ENCODE assay signal across 24 cellular contexts in genomic region chr2:230875347-230876315, GRCh38. TPM values are rescaled to one million over a fixed set of nuclear protein-coding genes. Genes with fewer than 3 reads are reported as not detected.
DNase-seq lines count a peak whose midpoint lies in the region; ATAC-seq and TF ChIP-seq lines count a peak whose summit lies in the region.
"Had no signal": no experiment of that assay in that cellular context is flagged by ENCODE, and none has a peak within 500 bp of the region (broad histone marks: within the 10 kb centered on the region; RNA-seq: fewer than 3 reads in every experiment).

No MANE protein-coding gene starts in this region.

- no peaks in the 10 kb centered on the region for H3K9me3 Mint-ChIP-seq in activated CD8-positive, alpha-beta memory T cell treated with anti-CD3 and anti-CD28 coated beads, Interleukin-2, amount 10 ng/mL, durations not matched to agents 7 days and 5 days (ENCODE audit: low read depth)
- H3K9me3 Mint-ChIP-seq in natural killer cell, result no peaks in the 10 kb centered on the region
- H3K9me3 Mint-ChIP-seq: naive thymus-derived CD4-positive, alpha-beta T cell had no signal

- no peak overlapping the region for H3K4me3 Mint-ChIP-seq in activated CD8-positive, alpha-beta memory T cell treated with anti-CD3 and anti-CD28 coated beads, Interleukin-2, amount 10 ng/mL, durations not matched to agents 7 days and 5 days
- no peak overlapping the region for H3K4me3 Mint-ChIP-seq in natural killer cell
- H3K4me3 Mint-ChIP-seq: naive thymus-derived CD4-positive, alpha-beta T cell had no signal

- peak; percentile 37 for DNase-seq in activated CD8-positive, alpha-beta memory T cell treated with anti-CD3 and anti-CD28 coated beads, Interleukin-2, amount 10 ng/mL, durations not matched to agents 7 days and 5 days
- DNase-seq in activated CD8-positive, alpha-beta memory T cell treated with anti-CD3 and anti-CD28 coated beads for 24 hours, result no peak
- DNase-seq in colonic mucosa (no peak), natural killer cell (peak; percentile 11), upper lobe of left lung (peak; percentile 10 to 46)
- DNase-seq: activated gamma-delta T cell; amygdala; foreskin keratinocyte; KBM-7; NCI-H2171; NCI-H526; stimulated activated CD4-positive, alpha-beta T cell treated with anti-CD3 and anti-CD28 coated beads, Interleukin-4, amount 100 ng/mL, for 24 hours; T1000 had no signal

- H3K4me3 ChIP-seq in colonic mucosa (no peak overlapping the region), upper lobe of left lung (no peak overlapping the region)
- H3K4me3 ChIP-seq: dorsolateral prefrontal cortex had no signal

- no peak for TF ChIP-seq EP300 in upper lobe of left lung (IDR thresholded peaks at IDR 0.05)

- CTCF ChIA-PET in activated CD8-positive, alpha-beta memory T cell treated with anti-CD3 and anti-CD28 coated beads, Interleukin-2, amount 10 ng/mL, durations not matched to agents 7 days and 5 days (lab: Charles Lee), result interaction anchor here (1.0 to 3.3 kb wide), 9 partner anchors 9 to 177 kb away, joined by 3 to 13 read pairs (median 6); partner anchors contain the start of gene ITM2C

- H3K4me1 ChIP-seq in colonic mucosa (peaks cover 55% of the 10 kb centered on the region), upper lobe of left lung (peaks cover 0 to 3% (median 1%) of the 10 kb centered on the region in 4 donors)
- H3K4me1 ChIP-seq: foreskin keratinocyte had no signal

- peaks cover 7% of the 10 kb centered on the region for H3K27me3 Mint-ChIP-seq in activated CD8-positive, alpha-beta memory T cell treated with anti-CD3 and anti-CD28 coated beads, Interleukin-2, amount 10 ng/mL, durations not matched to agents 7 days and 5 days
- H3K27me3 Mint-ChIP-seq in natural killer cell (ENCODE audit: low read depth in 2 of 2), result peaks cover 43 to 46% of the 10 kb centered on the region in 2 donors
- H3K27me3 Mint-ChIP-seq: naive thymus-derived CD4-positive, alpha-beta T cell; progenitor cell of endocrine pancreas had no signal

- no peak overlapping the region for H3K27ac Mint-ChIP-seq in activated CD8-positive, alpha-beta memory T cell treated with anti-CD3 and anti-CD28 coated beads, Interleukin-2, amount 10 ng/mL, durations not matched to agents 7 days and 5 days
- H3K27ac Mint-ChIP-seq in natural killer cell, result no peak overlapping the region
- H3K27ac Mint-ChIP-seq: naive thymus-derived CD4-positive, alpha-beta T cell; progenitor cell of endocrine pancreas had no signal

- TF ChIP-seq CTCF in colonic mucosa (IDR thresholded peaks at IDR 0.05) (no peak), natural killer cell (IDR thresholded peaks at IDR 0.05) (no peak), upper lobe of left lung (IDR thresholded peaks at IDR 0.05) (no peak)

- H3K36me3 ChIP-seq in colonic mucosa (no peaks in the 10 kb centered on the region), upper lobe of left lung (peaks cover 0 to 12% (median 2%) of the 10 kb centered on the region in 4 donors)

- intact Hi-C loops in colonic mucosa (cut with DNase I), result no loop called here
- intact Hi-C loops in natural killer cell (cut with micrococcal nuclease), result loop anchor here (5.0 kb wide), 1 partner anchor 177 kb away; no protein-coding TSS in a partner anchor

- H3K27ac ChIP-seq in colonic mucosa, result peak overlapping the region; percentile 97
- H3K27ac ChIP-seq in upper lobe of left lung, result no peak overlapping the region
- H3K27ac ChIP-seq: C4-2B, foreskin keratinocyte had no signal

- no peak for TF ChIP-seq POLR2A in upper lobe of left lung (IDR thresholded peaks at IDR 0.05)

- WGBS in upper lobe of left lung, 2 donors, result 96 to 97% methylated on average over 32 to 34 of the region's 34 CpGs

- H3K4me1 Mint-ChIP-seq in activated CD8-positive, alpha-beta memory T cell treated with anti-CD3 and anti-CD28 coated beads, Interleukin-2, amount 10 ng/mL, durations not matched to agents 7 days and 5 days, result peaks cover 50% of the 10 kb centered on the region
- H3K4me1 Mint-ChIP-seq in natural killer cell, result peaks cover 28 to 44% of the 10 kb centered on the region in 2 donors

- H3K9me3 ChIP-seq in colonic mucosa (no peaks in the 10 kb centered on the region), upper lobe of left lung (no peaks in the 10 kb centered on the region)

- peaks cover 15% of the 10 kb centered on the region for H3K36me3 Mint-ChIP-seq in activated CD8-positive, alpha-beta memory T cell treated with anti-CD3 and anti-CD28 coated beads, Interleukin-2, amount 10 ng/mL, durations not matched to agents 7 days and 5 days
- H3K36me3 Mint-ChIP-seq in natural killer cell, result no peaks in the 10 kb centered on the region

- no peak for ATAC-seq in activated CD8-positive, alpha-beta memory T cell treated with anti-CD3 and anti-CD28 coated beads, Interleukin-2, amount 10 ng/mL, durations not matched to agents 7 days and 5 days
- ATAC-seq in natural killer cell (no peak), upper lobe of left lung (ENCODE audit: low FRiP score in 2 of 2) (no peak), GM21786 (IDR thresholded peaks at IDR 0.05; ENCODE audit: unreplicated experiment) (no peak), HG03457 (IDR thresholded peaks at IDR 0.05; ENCODE audit: unreplicated experiment) (no peak), HG03378 (IDR thresholded peaks at IDR 0.05; ENCODE audit: unreplicated experiment) (no peak)
- ATAC-seq: foreskin keratinocyte; naive thymus-derived CD4-positive, alpha-beta T cell had no signal

- peak overlapping the region in 1 of 2 donors; percentile 36 for H3K9ac ChIP-seq in colonic mucosa (ENCODE audit: low read depth in 2 of 2, low read length in 2 of 2)

- H3K27me3 ChIP-seq in colonic mucosa (no peaks in the 10 kb centered on the region), upper lobe of left lung (no peaks in the 10 kb centered on the region)
- H3K27me3 ChIP-seq: dorsolateral prefrontal cortex, foreskin keratinocyte had no signal

RNA-seq across cellular contexts. Expression of gene ITM2C, which starts 10.9 kb away (rescaled TPM):
- 100 to 1,000 TPM in 1 of 2 experiments, 10 to 100 TPM in 1; 65.1 to 115 TPM for total RNA-seq in activated CD8-positive, alpha-beta memory T cell treated with anti-CD3 and anti-CD28 coated beads, Interleukin-2, amount 10 ng/mL, durations not matched to agents 7 days and 5 days
- total RNA-seq in colonic mucosa (1,000 to 10,000 TPM; 1,192 to 1,707 TPM), natural killer cell (10 to 100 TPM in 1 of 3 donors, 1 to 10 TPM in 2; 4.7 to 36.3 (median 5.1) TPM), upper lobe of left lung (10 to 100 TPM; 19.9 to 40.4 (median 25.6) TPM)

RNA-seq across cellular contexts. Expression of gene GPR55, which starts 49.4 kb away (rescaled TPM):
- total RNA-seq in activated CD8-positive, alpha-beta memory T cell treated with anti-CD3 and anti-CD28 coated beads, Interleukin-2, amount 10 ng/mL, durations not matched to agents 7 days and 5 days, result 10 to 100 TPM; 42.1 to 58.8 TPM
- total RNA-seq in colonic mucosa, result 1 to 10 TPM in 1 of 2 donors, under 1 TPM in 1; 0.35 to 1.0 TPM
- total RNA-seq in natural killer cell, result 1 to 10 TPM in 1 of 3 donors, under 1 TPM in 2; 0.09 to 1.1 (median 0.40) TPM
- total RNA-seq in upper lobe of left lung, result under 1 TPM in 4 of 6 donors, not detected in 2; 0.15 to 0.84 (median 0.52) TPM
- total RNA-seq: cardiac septum, epithelial cell of proximal tubule, foreskin keratinocyte, G401, lung microvascular endothelial cell, progenitor cell of endocrine pancreas had no signal

Comparison
In these comparisons a context has a peak if more than half of its experiments do, and no peak if none do; other contexts are left out.
1. DNase-seq: peak in activated CD8-positive, alpha-beta memory T cell treated with anti-CD3 and anti-CD28 coated beads, Interleukin-2, amount 10 ng/mL, durations not matched to agents 7 days and 5 days (single experiment), natural killer cell (single experiment) and upper lobe of left lung (2 of 2); none in activated CD8-positive, alpha-beta memory T cell treated with anti-CD3 and anti-CD28 coated beads for 24 hours (single experiment) and colonic mucosa (single experiment).
2. RNA of gene ITM2C, which starts 10.9 kb away (total RNA-seq): 1,192 to 1,707 TPM in colonic mucosa; 65.1 to 115 TPM in activated CD8-positive, alpha-beta memory T cell treated with anti-CD3 and anti-CD28 coated beads, Interleukin-2, amount 10 ng/mL, durations not matched to agents 7 days and 5 days, 19.9 to 40.4 TPM in upper lobe of left lung and 4.7 to 36.3 TPM in natural killer cell; every median in the first group is over 10 times any median in the second.
3. RNA of gene GPR55, which starts 49.4 kb away (total RNA-seq): 42.1 to 58.8 TPM in activated CD8-positive, alpha-beta memory T cell treated with anti-CD3 and anti-CD28 coated beads, Interleukin-2, amount 10 ng/mL, durations not matched to agents 7 days and 5 days; 0.35 to 1.0 TPM in colonic mucosa, 0.09 to 1.1 TPM in natural killer cell and 0.15 to 0.84 TPM in upper lobe of left lung; every median in the first group is over 10 times any median in the second.